ENCODE assay signal across 18 cellular contexts in the genomic region with DNA sequence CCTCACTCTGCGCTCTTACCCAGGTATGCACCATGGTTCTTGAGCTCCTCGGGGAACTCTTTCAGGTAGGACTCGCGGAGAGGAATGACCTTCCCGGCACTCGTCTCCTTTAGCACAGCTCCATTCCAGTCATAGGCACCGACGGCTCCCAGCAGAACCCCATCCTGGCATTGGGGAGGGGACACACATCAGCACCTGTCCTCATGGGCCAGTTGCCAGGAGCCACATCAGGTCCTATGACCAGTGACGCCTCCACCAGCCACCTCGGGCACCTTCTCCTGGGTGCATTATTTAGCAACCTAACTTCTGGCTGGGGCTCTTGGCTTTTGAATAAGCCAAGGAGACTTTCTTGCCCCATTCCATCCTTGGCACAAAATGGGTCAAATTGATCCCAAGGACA.
"Had no signal": no experiment of that assay in that cellular context is flagged by ENCODE, and none has a peak within 500 bp of the region (broad histone marks: within the 10 kb centered on the region; RNA-seq: fewer than 3 reads in every experiment).

No MANE protein-coding gene starts in this region.

- H3K36me3 ChIP-seq: SJSA1 had no signal

- H3K27me3 ChIP-seq: SJSA1 had no signal

- DNase-seq: activated CD4-positive, alpha-beta T cell treated with anti-CD3 and anti-CD28 coated beads for 4 hours; activated CD8-positive, alpha-beta T cell treated with anti-CD3 and anti-CD28 coated beads for 36 hours; activated effector memory CD4-positive, alpha-beta T cell treated with Interleukin-2 at 50 U/mL for 16 hours; activated naive CD4-positive, alpha-beta T cell; activated T-cell treated with anti-CD3 and anti-CD28 coated beads, Interleukin-2, amount 50 U/mL, for 24 hours; KG1; NCI-H1048; NCI-H146; NCI-H187 treated with DMSO at 0.1 percent for 48 hours; NCI-H2107; NCI-H2171 treated with DMSO at 0.1 percent for 48 hours; NCI-H226; NCI-H510A; NCI-H526 treated with DMSO at 0.1 percent for 48 hours; PC-3; Right ventricle myocardium superior; SW 1271 had no signal

- H3K9me3 ChIP-seq: SJSA1 had no signal

- H3K4me3 ChIP-seq: SJSA1 had no signal

- H3K27ac ChIP-seq: SJSA1 had no signal
